ENCODE assay signal across 31 cellular contexts in genomic region chr9:76082062-76082461, GRCh38.
"Had no signal": no experiment of that assay in that cellular context is flagged by ENCODE, and none has a peak within 500 bp of the region (broad histone marks: within the 10 kb centered on the region; RNA-seq: fewer than 3 reads in every experiment).

No MANE protein-coding gene starts in this region.

- H3K27ac ChIP-seq: brain microvascular endothelial cell, KMS-11, Peyer's patch, SK-N-MC, WERI-Rb-1 had no signal

- H3K9me3 Mint-ChIP-seq: activated CD4-positive, alpha-beta memory T cell treated with anti-CD3 and anti-CD28 coated beads, Interleukin-2, amount 10 ng/mL, durations not matched to agents 7 days and 5 days had no signal

- H3K27ac Mint-ChIP-seq: activated CD4-positive, alpha-beta memory T cell treated with anti-CD3 and anti-CD28 coated beads, Interleukin-2, amount 10 ng/mL, durations not matched to agents 7 days and 5 days; activated CD8-positive, alpha-beta memory T cell treated with anti-CD3 and anti-CD28 coated beads, Interleukin-2, amount 10 ng/mL, durations not matched to agents 7 days and 5 days; activated naive CD4-positive, alpha-beta T cell treated with anti-CD3 and anti-CD28 coated beads, Interleukin-2, amount 10 ng/mL, durations not matched to agents 7 days and 5 days; activated naive CD8-positive, alpha-beta T cell; activated naive CD8-positive, alpha-beta T cell treated with anti-CD3 and anti-CD28 coated beads, Interleukin-2, amount 50 U/mL, for 24 hours had no signal

- H3K4me3 Mint-ChIP-seq: activated CD4-positive, alpha-beta memory T cell treated with anti-CD3 and anti-CD28 coated beads, Interleukin-2, amount 10 ng/mL, durations not matched to agents 7 days and 5 days; activated CD8-positive, alpha-beta memory T cell treated with anti-CD3 and anti-CD28 coated beads, Interleukin-2, amount 10 ng/mL, durations not matched to agents 7 days and 5 days; activated naive CD4-positive, alpha-beta T cell treated with anti-CD3 and anti-CD28 coated beads, Interleukin-2, amount 10 ng/mL, durations not matched to agents 7 days and 5 days; activated naive CD8-positive, alpha-beta T cell; activated naive CD8-positive, alpha-beta T cell treated with anti-CD3 and anti-CD28 coated beads, Interleukin-2, amount 50 U/mL, for 24 hours had no signal

- DNase-seq: activated CD4-positive, alpha-beta memory T cell treated with anti-CD3 and anti-CD28 coated beads, Interleukin-2, amount 10 ng/mL, durations not matched to agents 7 days and 5 days; activated CD4-positive, alpha-beta T cell treated with anti-CD3 and anti-CD28 coated beads for 1 hour; activated CD4-positive, alpha-beta T cell treated with anti-CD3 and anti-CD28 coated beads for 48 hours; activated CD4-positive, CD25-positive, alpha-beta regulatory T cell; activated CD8-positive, alpha-beta memory T cell treated with anti-CD3 and anti-CD28 coated beads for 24 hours; activated CD8-positive, alpha-beta memory T cell treated with anti-CD3 and anti-CD28 coated beads, Interleukin-2, amount 10 ng/mL, durations not matched to agents 7 days and 5 days; activated CD8-positive, alpha-beta memory T cell treated with anti-CD3 and anti-CD28 coated beads, Interleukin-2, amount 50 U/mL, for 48 hours; activated effector memory CD4-positive, alpha-beta T cell treated with Interleukin-2 at 50 U/mL for 16 hours; activated naive CD4-positive, alpha-beta T cell treated with anti-CD3 and anti-CD28 coated beads, Interleukin-2, amount 10 ng/mL, durations not matched to agents 7 days and 5 days; activated naive CD8-positive, alpha-beta T cell treated with anti-CD3 and anti-CD28 coated beads, Interleukin-2, amount 50 U/mL, for 24 hours; activated T-cell treated with anti-CD3 and anti-CD28 coated beads, Interleukin-2, amount 50 U/mL, for 48 hours; anterior cingulate cortex; brain microvascular endothelial cell; MM.1S; MV-4-11; NCI-H1092; NCI-H1436 treated with DMSO at 0.1 percent for 48 hours; NCI-H1694 treated with DMSO at 0.1 percent for 48 hours; NCI-H2029; NCI-H510A; NCI-H526; NCI-H748 treated with DMSO at 0.1 percent for 48 hours; NK-92 treated with Interleukin-12 subunit alpha and Interleukin-12 subunit beta, amount 100 ng/mL, for 24 hours; PC-3; Peyer's patch; RPMI8226; T1000; WERI-Rb-1 had no signal

- H3K27me3 Mint-ChIP-seq: activated CD4-positive, alpha-beta memory T cell treated with anti-CD3 and anti-CD28 coated beads, Interleukin-2, amount 10 ng/mL, durations not matched to agents 7 days and 5 days; activated CD8-positive, alpha-beta memory T cell treated with anti-CD3 and anti-CD28 coated beads, Interleukin-2, amount 10 ng/mL, durations not matched to agents 7 days and 5 days; activated naive CD4-positive, alpha-beta T cell treated with anti-CD3 and anti-CD28 coated beads, Interleukin-2, amount 10 ng/mL, durations not matched to agents 7 days and 5 days; activated naive CD8-positive, alpha-beta T cell; activated naive CD8-positive, alpha-beta T cell treated with anti-CD3 and anti-CD28 coated beads, Interleukin-2, amount 50 U/mL, for 24 hours had no signal

- ATAC-seq: activated CD8-positive, alpha-beta memory T cell treated with anti-CD3 and anti-CD28 coated beads, Interleukin-2, amount 10 ng/mL, durations not matched to agents 7 days and 5 days; activated naive CD8-positive, alpha-beta T cell treated with anti-CD3 and anti-CD28 coated beads, Interleukin-2, amount 50 U/mL, for 24 hours; PC-3 had no signal

- H3K9me3 ChIP-seq: Peyer's patch had no signal

- H3K27me3 ChIP-seq: brain microvascular endothelial cell, Peyer's patch had no signal

- H3K4me1 ChIP-seq: Peyer's patch had no signal

- H3K4me1 Mint-ChIP-seq: activated CD4-positive, alpha-beta memory T cell treated with anti-CD3 and anti-CD28 coated beads, Interleukin-2, amount 10 ng/mL, durations not matched to agents 7 days and 5 days; activated CD8-positive, alpha-beta memory T cell treated with anti-CD3 and anti-CD28 coated beads, Interleukin-2, amount 10 ng/mL, durations not matched to agents 7 days and 5 days; activated naive CD4-positive, alpha-beta T cell treated with anti-CD3 and anti-CD28 coated beads, Interleukin-2, amount 10 ng/mL, durations not matched to agents 7 days and 5 days; activated naive CD8-positive, alpha-beta T cell treated with anti-CD3 and anti-CD28 coated beads, Interleukin-2, amount 50 U/mL, for 24 hours had no signal

- H3K4me2 ChIP-seq: KMS-11 had no signal

- H3K4me3 ChIP-seq: Peyer's patch, SK-N-MC had no signal

- H3K36me3 ChIP-seq: brain microvascular endothelial cell, WERI-Rb-1 had no signal

- H3K9ac ChIP-seq: KMS-11 had no signal
